Comparison of ENCODE assay signal across 1 cellular context in genomic region chr13:106472621-106473020, GRCh38.
TF ChIP-seq lines count a peak whose summit lies in the region.

No MANE protein-coding gene starts in this region.

TF ChIP-seq in HCT116, 20 proteins besides CTCF, POLR2A, EP300 and RAD21 (continued from another document):
- TF ChIP-seq ATF3 (IDR thresholded peaks at IDR 0.05) (no peak), CBX3 (IDR thresholded peaks at IDR 0.05; ENCODE audit: low read depth) (no peak), POLR2AphosphoS5 (IDR thresholded peaks at IDR 0.05; ENCODE audit: low read depth, low read length) (no peak), EZH2phosphoT487 (IDR thresholded peaks at IDR 0.05; ENCODE audit: borderline replicate concordance) (no peak)
TF ChIP-seq in HCT116: peak in this region for 0.
